ENCODE assay signal across 17 cellular contexts in the genomic region with DNA sequence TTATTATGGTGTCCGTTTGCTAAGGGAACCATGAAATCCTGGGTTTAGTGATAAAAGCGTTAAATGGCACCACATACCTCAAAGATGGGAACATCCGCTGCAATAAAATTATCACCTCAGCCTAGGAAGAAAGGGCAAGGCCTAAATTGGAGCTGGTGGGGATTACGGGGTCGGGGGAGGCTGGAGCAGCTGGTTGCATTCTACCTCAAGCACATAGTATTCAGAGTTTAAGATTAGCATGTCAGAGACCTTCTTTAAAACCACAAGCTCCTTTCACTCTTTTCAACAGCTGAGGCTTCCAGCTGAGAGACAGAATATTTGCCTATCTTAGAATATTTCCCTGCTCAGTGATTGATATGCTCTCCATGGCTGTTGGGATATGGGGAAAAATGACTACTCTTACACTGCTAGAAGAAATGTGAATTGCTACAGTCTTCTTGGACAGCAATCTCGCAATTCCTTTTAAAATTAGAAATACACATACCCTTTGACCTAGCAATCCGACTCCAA.
DNase-seq lines count a peak whose midpoint lies in the region; ATAC-seq, FAIRE-seq and TF ChIP-seq lines count a peak whose summit lies in the region.
"Had no signal": no experiment of that assay in that cellular context is flagged by ENCODE, and none has a peak within 500 bp of the region (broad histone marks: within the 10 kb centered on the region; RNA-seq: fewer than 3 reads in every experiment).

No MANE protein-coding gene starts in this region.

- POLR2A ChIA-PET in H1 (lab: Charles Lee; ENCODE audit: partially characterized antibody) = no interaction called here
- POLR2A ChIA-PET in Caco-2 (lab: Charles Lee) = no interaction called here

- no peak overlapping the region for H3K18ac ChIP-seq in H1 (ENCODE audit: extremely low read depth, low read length)

- no peak overlapping the region for H3K56ac ChIP-seq in H1 (replicated peaks; ENCODE audit: insufficient read length, low read depth, low read length)

- H4K91ac ChIP-seq in H1 (replicated peaks; ENCODE audit: insufficient read length, low read length) = no peak overlapping the region

- H3K27me3 ChIP-seq in NT2/D1 (ENCODE audit: insufficient read depth, insufficient read length) = no peaks in the 10 kb centered on the region
- H3K27me3 ChIP-seq in H1 (replicated peaks in 1 of 4; ENCODE audit: control insufficient read depth in 3 of 4, extremely low read depth in 1 of 4, insufficient read depth in 3 of 4, low read length in 3 of 4) = no peaks in the 10 kb centered on the region
- no peaks in the 10 kb centered on the region for H3K27me3 ChIP-seq in Caco-2 (replicated peaks; ENCODE audit: control insufficient read depth, insufficient read depth, low read length)

- no peak overlapping the region for H3K27ac ChIP-seq in H1 (ENCODE audit: low read depth, low read length)
- H3K27ac ChIP-seq: C4-2B, PC-9 had no signal

- H3K27ac Mint-ChIP-seq in Caco-2 (ENCODE audit: unreplicated experiment) = no peak overlapping the region

- H3K79me1 ChIP-seq in H1 (ENCODE audit: low read depth, low read length) = no peaks in the 10 kb centered on the region

- no peak overlapping the region for H3K14ac ChIP-seq in H1 (ENCODE audit: insufficient read length)

- H2BK15ac ChIP-seq in H1 (ENCODE audit: low read length) = no peak overlapping the region

- no peaks in the 10 kb centered on the region for H3K36me3 Mint-ChIP-seq in Caco-2 (ENCODE audit: insufficient read depth, unreplicated experiment)

- H4K5ac ChIP-seq in H1 (ENCODE audit: insufficient read length, low read depth, low read length) = no peak overlapping the region

- CTCF ChIA-PET in H1 (lab: Charles Lee; ENCODE audit: partially characterized antibody) (no interaction called here), Caco-2 (lab: Charles Lee) (no interaction called here)

- H2AFZ ChIP-seq in H1 (ENCODE audit: low read length) = no peak overlapping the region
- H2AFZ ChIP-seq: PC-9 had no signal

- peak; percentile 8 for DNase-seq in ELF-1 (ENCODE audit: low read depth, low spot score)
- DNase-seq in NT2/D1 (ENCODE audit: low read depth, low spot score) = peak; percentile 79
- DNase-seq in H1 (ENCODE audit: low read depth in 1 of 2, low spot score in 2 of 2) = peak in 1 of 2 experiments; percentile 47
- DNase-seq in myocyte (ENCODE audit: low read depth) = peak; percentile 66
- DNase-seq in Caco-2 = no peak
- no peak for DNase-seq in omental fat pad (ENCODE audit: low spot score)
- DNase-seq in T-helper 2 cell = no peak
- DNase-seq in activated naive CD4-positive, alpha-beta T cell treated with Interleukin-2 at 50 U/mL for 16 hours = no peak
- DNase-seq: DMS153; EL; HCEC 1CT; NCI-H1436 treated with DMSO at 0.1 percent for 48 hours; NCI-H2081; NCI-H2227 treated with DMSO at 0.1 percent for 48 hours; NK-92 treated with Interleukin-12 subunit alpha and Interleukin-12 subunit beta, amount 100 ng/mL, for 24 hours; PC-9 had no signal

- H3K4me3 ChIP-seq in NT2/D1 (ENCODE audit: insufficient read length, low read depth) (no peak overlapping the region), H1 (ENCODE audit: extremely low read depth in 1 of 4, insufficient read depth in 2 of 4, low read depth in 3 of 4, low read length in 4 of 4) (no peak overlapping the region; a peak in 1 of 8 replicates), Caco-2 (ENCODE audit: low read depth, low read length) (no peak overlapping the region)
- H3K4me3 ChIP-seq: PC-9 had no signal

- H3K9me3 Mint-ChIP-seq in Caco-2 (ENCODE audit: unreplicated experiment) = no peaks in the 10 kb centered on the region

- peak overlapping the region in 1 of 2 experiments; percentile 33; a peak in 1 of 4 replicates for H3K4me2 ChIP-seq in H1 (ENCODE audit: insufficient read depth in 1 of 2, low read depth in 2 of 2, low read length in 2 of 2)
- H3K4me2 ChIP-seq: PC-9 had no signal

- intact Hi-C loops in Caco-2 (cut with micrococcal nuclease; ENCODE audit: unreplicated experiment) = no loop called here

- FAIRE-seq in H1 (lab: Jason Lieb, UNC) = peak; percentile 90

- H3K4me1 ChIP-seq in NT2/D1 (ENCODE audit: insufficient read depth, insufficient read length) (no peaks in the 10 kb centered on the region), H1 (replicated peaks in 1 of 4; ENCODE audit: control insufficient read depth in 3 of 4, insufficient read depth in 4 of 4, low read length in 3 of 4) (peaks cover 0 to 6% (median 5%) of the 10 kb centered on the region in 4 experiments; a peak in 3 of 7 replicates), Caco-2 (no peaks in the 10 kb centered on the region)

- TF ChIP-seq CTCF in H1 (IDR thresholded peaks at IDR 0.05; ENCODE audit: control extremely low read depth in 1 of 3, insufficient read depth in 1 of 3, low read depth in 1 of 3, low read length in 3 of 3) = no peak
- TF ChIP-seq CTCF in Caco-2 (IDR thresholded peaks at IDR 0.05; ENCODE audit: insufficient read depth in 1 of 2, low read depth in 1 of 2, low read length in 1 of 2, severe bottlenecking in 1 of 2, unreplicated experiment in 1 of 2) = no peak
- TF ChIP-seq CTCF in omental fat pad (IDR thresholded peaks at IDR 0.05) = no peak

- no peaks in the 10 kb centered on the region for H4K20me1 ChIP-seq in H1 (replicated peaks in 1 of 2; ENCODE audit: control insufficient read depth in 1 of 2, insufficient read depth in 2 of 2, low read length in 2 of 2)

- no peaks in the 10 kb centered on the region for H3K4me1 Mint-ChIP-seq in Caco-2 (ENCODE audit: low read depth, unreplicated experiment)

- no peak overlapping the region for H4K8ac ChIP-seq in H1 (ENCODE audit: extremely low read depth, insufficient read depth, low read length)

- BruUV-seq in Caco-2 (replicated peaks; lab: Mats Ljungman, UMichigan) = no TSS peak

- H3K9me3 ChIP-seq in NT2/D1 (ENCODE audit: insufficient read depth, low read length) (no peaks in the 10 kb centered on the region), H1 (ENCODE audit: insufficient read depth in 2 of 2, low read depth in 1 of 2, low read length in 1 of 2) (no peaks in the 10 kb centered on the region), Caco-2 (no peaks in the 10 kb centered on the region)

- H3K23me2 ChIP-seq in H1 (ENCODE audit: low read depth, low read length) = no peaks in the 10 kb centered on the region

- H3K79me2 ChIP-seq in H1 (ENCODE audit: control insufficient read depth in 1 of 2, insufficient read depth in 2 of 2, low read length in 2 of 2) = no peaks in the 10 kb centered on the region

- no peak overlapping the region for H2BK20ac ChIP-seq in H1 (ENCODE audit: low read length)

- no peak for TF ChIP-seq RAD21 in H1 (IDR thresholded peaks at IDR 0.05 in 1 of 2, conservative IDR thresholded peaks at IDR 0.05 in 1 of 2; ENCODE audit: low read depth in 2 of 2, low read length in 2 of 2)

- no peak overlapping the region for H3K4me3 Mint-ChIP-seq in Caco-2 (ENCODE audit: unreplicated experiment)

- peaks cover 6% of the 10 kb centered on the region for H3K27me3 Mint-ChIP-seq in Caco-2 (ENCODE audit: insufficient read depth, unreplicated experiment)

- H3K36me3 ChIP-seq in NT2/D1 (ENCODE audit: insufficient read depth, insufficient read length, low read length) (no peaks in the 10 kb centered on the region), H1 (ENCODE audit: control insufficient read depth in 2 of 4, insufficient read depth in 4 of 4, low read length in 3 of 4) (no peaks in the 10 kb centered on the region; a peak in 1 of 8 replicates), Caco-2 (ENCODE audit: control insufficient read depth, insufficient read depth, low read length) (no peaks in the 10 kb centered on the region)

- H3K23ac ChIP-seq in H1 (ENCODE audit: insufficient read length) = no peak overlapping the region

- H2AK5ac ChIP-seq in H1 (ENCODE audit: low read depth, low read length) = no peak overlapping the region

- H2BK5ac ChIP-seq in H1 (ENCODE audit: low read depth, low read length) = no peak overlapping the region

- H3K9ac ChIP-seq in NT2/D1 (ENCODE audit: insufficient read length, low read depth) (no peak overlapping the region), H1 (replicated peaks in 1 of 4; ENCODE audit: extremely low read depth in 1 of 4, low read depth in 3 of 4, low read length in 3 of 4) (no peak overlapping the region)

- no peak for ATAC-seq in omental fat pad (ENCODE audit: low FRiP score)

- WGBS in H1 (ENCODE audit: extremely low coverage in 1 of 2, insufficient coverage in 1 of 2, insufficient read length in 1 of 2, insufficient replicate concordance in 2 of 2, low coverage in 1 of 2, low lambda C conversion rate in 2 of 2, missing lambda C conversion rate in 1 of 2), 2 experiments = 63% methylated on average over 7 of the region's 7 CpGs; no CpG with 5 or more reads in 1 of the 2 experiments

- no peak overlapping the region for H2BK12ac ChIP-seq in H1 (ENCODE audit: low read depth, low read length)

- TF ChIP-seq EP300 in H1 (IDR thresholded peaks at IDR 0.05; ENCODE audit: borderline replicate concordance in 1 of 2, low read depth in 2 of 2, low read length in 2 of 2) = no peak

- TF ChIP-seq POLR2A in H1 (IDR thresholded peaks at IDR 0.05; ENCODE audit: control extremely low read depth in 1 of 2, low read depth in 2 of 2, low read length in 2 of 2) = no peak

- no peak overlapping the region for H3K4ac ChIP-seq in H1 (replicated peaks; ENCODE audit: insufficient read length, low read depth, low read length)

- H2BK120ac ChIP-seq in H1 (replicated peaks; ENCODE audit: low read depth, low read length) = peak overlapping the region; percentile 33

Comparison
In these comparisons a context has a peak if more than half of its experiments do, and no peak if none do; other contexts are left out.
1. DNase-seq: peak in ELF-1 (single experiment), NT2/D1 (single experiment) and myocyte (single experiment); none in Caco-2 (0 of 2), omental fat pad (single experiment), T-helper 2 cell (0 of 5) and activated naive CD4-positive, alpha-beta T cell treated with Interleukin-2 at 50 U/mL for 16 hours (single experiment).